8 cellular contexts compared by ENCODE assay signal in the genomic region with DNA sequence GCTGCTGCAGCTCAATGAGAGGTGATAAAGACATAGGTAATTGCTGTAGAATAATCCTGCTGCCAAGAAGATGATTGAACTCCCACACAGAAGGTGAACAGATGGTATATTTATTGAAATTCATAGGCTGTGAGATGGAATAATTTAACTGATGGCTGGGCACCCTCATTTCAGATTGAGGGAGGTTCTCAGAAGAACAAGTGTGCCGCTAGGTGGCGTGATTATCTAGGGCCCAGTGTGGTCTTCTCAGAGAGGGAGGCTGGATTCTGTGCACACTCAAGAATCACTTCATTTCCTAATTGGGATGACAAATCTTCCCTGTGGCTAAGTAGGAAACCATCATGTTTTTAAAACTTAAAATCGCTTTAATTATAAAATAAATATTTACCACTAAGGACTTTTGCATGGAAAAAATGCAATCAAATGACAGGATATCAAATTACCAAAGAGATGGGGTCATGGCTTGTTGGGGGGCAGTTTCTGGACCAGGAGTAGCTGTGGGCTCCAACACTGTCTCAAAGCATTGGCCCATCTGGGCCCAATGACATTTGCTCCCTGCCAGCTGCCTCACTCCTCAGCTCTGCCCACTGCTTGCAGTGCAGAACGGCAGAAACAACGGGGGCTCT.
DNase-seq lines count a peak whose midpoint lies in the region; ATAC-seq lines count a peak whose summit lies in the region.

No MANE protein-coding gene starts in this region.

- ATAC-seq in GM18867 (IDR thresholded peaks at IDR 0.05; ENCODE audit: unreplicated experiment) (peak; percentile 43), GM19397 (IDR thresholded peaks at IDR 0.05; ENCODE audit: unreplicated experiment) (no peak)

- DNase-seq in AG20443 (ENCODE audit: low spot score): peak; percentile 81
- peak; percentile 74 for DNase-seq in NCI-H1092 (lab: John Stamatoyannopoulos, UW)
- peak in 3 of 5 donors; percentile 14 to 44 (median 30) for DNase-seq in T-helper 1 cell
- DNase-seq in astrocyte of the hippocampus (ENCODE audit: low read depth, low spot score): peak; percentile 76
- peak; percentile 64 for DNase-seq in iris pigment epithelial cell (ENCODE audit: low read depth)
- peak; percentile 38 to 52 (median 43) for DNase-seq in stimulated activated CD4-positive, alpha-beta T cell treated with anti-CD3 and anti-CD28 coated beads, Interleukin-1b, Interleukin-23, amount 100 ng/mL, for 24 hours (ENCODE audit: low read depth in 4 of 4, low spot score in 1 of 4)

Comparison
In these comparisons a context has a peak if more than half of its experiments do, and no peak if none do; other contexts are left out.
1. DNase-seq: peak in every context shown above with its lines; median percentile 81 in AG20443; 76 in astrocyte of the hippocampus; 74 in NCI-H1092; 64 in iris pigment epithelial cell; 43 in stimulated activated CD4-positive, alpha-beta T cell treated with anti-CD3 and anti-CD28 coated beads, Interleukin-1b, Interleukin-23, amount 100 ng/mL, for 24 hours; 30 in T-helper 1 cell.